1 cellular context compared by ENCODE assay signal in genomic region chr12:76666272-76666845, GRCh38.
TF ChIP-seq lines count a peak whose summit lies in the region.

No MANE protein-coding gene starts in this region.

TF ChIP-seq in GM23338, 12 proteins besides CTCF, POLR2A, EP300 and RAD21 (continued from another document):
- no peak for TF ChIP-seq NANOG (IDR thresholded peaks at IDR 0.05; ENCODE audit: borderline replicate concordance)
- TF ChIP-seq ZNF331 (CRISPR knock-in tag; IDR thresholded peaks at IDR 0.05; ENCODE audit: low read depth): no peak
